23 cellular contexts compared by ENCODE assay signal in genomic region chr1:58837886-58838285, GRCh38.
"Had no signal": no experiment of that assay in that cellular context is flagged by ENCODE, and none has a peak within 500 bp of the region (broad histone marks: within the 10 kb centered on the region; RNA-seq: fewer than 3 reads in every experiment).

No MANE protein-coding gene starts in this region.

- DNase-seq: activated CD4-positive, alpha-beta T cell treated with anti-CD3 and anti-CD28 coated beads for 1 hour; activated CD4-positive, alpha-beta T cell treated with anti-CD3 and anti-CD28 coated beads, Interleukin-2, amount 50 U/mL, for 1 hour; activated CD8-positive, alpha-beta T cell treated with anti-CD3 and anti-CD28 coated beads, Interleukin-2, amount 10 ng/mL, durations not matched to agents 7 days and 5 days; activated gamma-delta T cell treated with Interleukin-2 at 50 U/mL for 16 hours; amniotic stem cell; glutamatergic neuron; immature natural killer cell; kidney glomerular epithelial cell; left lung; naive thymus-derived CD4-positive, alpha-beta T cell; occipital lobe; posterior cingulate gyrus; small intestine; stimulated activated CD4-positive, alpha-beta T cell treated with anti-CD3 and anti-CD28 coated beads, Interleukin-2, amount 100 ng/mL, for 24 hours; uterus; WERI-Rb-1 had no signal

- H3K27me3 ChIP-seq: breast epithelium, esophagus muscularis mucosa, hepatocyte, left lung, uterus had no signal

- ATAC-seq: activated CD8-positive, alpha-beta T cell treated with anti-CD3 and anti-CD28 coated beads, Interleukin-2, amount 10 ng/mL, durations not matched to agents 7 days and 5 days; left lung; naive thymus-derived CD4-positive, alpha-beta T cell; sciatic nerve; stimulated activated memory B cell treated with anti-CD40 and anti-IgM and Interleukin-4, amounts not matched to agents 10 μg/mL and 1 μg/mL and 100 μg/mL, for 72 hours had no signal

- H3K4me1 ChIP-seq: breast epithelium, uterus had no signal

- H3K36me3 ChIP-seq: breast epithelium, esophagus muscularis mucosa, left lung, uterus, WERI-Rb-1 had no signal

- H3K27ac ChIP-seq: breast epithelium, coronary artery, esophagus muscularis mucosa, hepatocyte, left lung, uterus, WERI-Rb-1 had no signal

- H3K9me3 ChIP-seq: breast epithelium, esophagus muscularis mucosa, left lung, uterus had no signal

- H3K4me3 ChIP-seq: breast epithelium, coronary artery, esophagus muscularis mucosa, hepatocyte, left lung, lung, uterus had no signal
